ENCODE assay signal across 9 cellular contexts in the genomic region with DNA sequence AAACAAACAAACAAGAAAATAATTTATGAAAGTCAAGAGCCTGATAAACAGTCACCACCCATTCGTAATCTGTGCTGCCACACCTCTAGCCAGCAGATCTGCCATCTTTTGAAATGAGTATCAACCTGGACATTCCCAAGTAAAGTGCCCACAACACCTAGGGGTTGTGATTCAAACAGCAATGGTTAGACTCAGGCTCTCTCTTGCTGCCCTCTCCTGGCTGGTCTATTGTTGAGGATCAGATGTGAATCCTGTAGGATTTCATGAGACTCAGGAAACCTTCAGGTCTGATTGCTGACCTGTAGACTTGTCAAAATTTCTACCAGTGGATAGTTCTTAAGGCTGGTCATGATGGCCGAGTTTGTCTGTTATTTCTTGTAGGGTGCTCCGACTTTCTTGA. TPM values are rescaled to one million over a fixed set of nuclear protein-coding genes. Genes with fewer than 3 reads are reported as not detected.
DNase-seq lines count a peak whose midpoint lies in the region; ATAC-seq, FAIRE-seq and TF ChIP-seq lines count a peak whose summit lies in the region.
"Had no signal": no experiment of that assay in that cellular context is flagged by ENCODE, and none has a peak within 500 bp of the region (broad histone marks: within the 10 kb centered on the region; RNA-seq: fewer than 3 reads in every experiment).

No MANE protein-coding gene starts in this region.

- in situ Hi-C loops in K562 (cut with MboI): no loop called here

- no peaks in the 10 kb centered on the region for H4K20me1 ChIP-seq in K562 (replicated peaks; ENCODE audit: control insufficient read depth, insufficient read depth, low read length)

- DNase-seq in Calu3 (peak; percentile 44), HTR-8/SVneo (ENCODE audit: insufficient read length, low spot score) (peak; percentile 60), K562 (ENCODE audit: extremely low read depth in 1 of 4, low spot score in 3 of 4) (peak in 3 of 4 experiments; percentile 13 to 25 (median 24)), midbrain (lab: John Stamatoyannopoulos, UW) (peak; percentile 38), kidney glomerular epithelial cell (lab: John Stamatoyannopoulos, UW) (no peak)
- DNase-seq in activated T-cell treated with anti-CD3 and anti-CD28 coated beads, Interleukin-2, amount 50 U/mL, for 48 hours: no peak

- no peaks in the 10 kb centered on the region for H3K4me1 Mint-ChIP-seq in Calu3 (ENCODE audit: low read depth, unreplicated experiment)

- H3K36me3 ChIP-seq in K562 (ENCODE audit: control insufficient read depth, insufficient read depth, low read length): peaks cover 18% of the 10 kb centered on the region; the same call in 2 of the 3 replicates

- H3K27ac ChIP-seq in K562 (ENCODE audit: extremely low read depth, low read depth, low read length): no peak overlapping the region
- H3K27ac ChIP-seq: SJSA1 had no signal

- CTCF ChIA-PET in Calu3 (lab: Charles Lee): no interaction called here
- CTCF ChIA-PET in K562 (lab: Yijun Ruan, JAX; ENCODE audit: low intra/inter-chr PET ratio): no interaction called here

- H3K27ac Mint-ChIP-seq in Calu3 (ENCODE audit: unreplicated experiment): no peak overlapping the region

- FAIRE-seq in HTR-8/SVneo (lab: Jason Lieb, UNC) (no peak), K562 (lab: Jason Lieb, UNC) (peak; percentile 85)

- no peaks in the 10 kb centered on the region for H3K36me3 Mint-ChIP-seq in Calu3 (ENCODE audit: insufficient read depth, unreplicated experiment)

- no peaks in the 10 kb centered on the region for H3K27me3 Mint-ChIP-seq in Calu3 (ENCODE audit: unreplicated experiment)

- no peak for TF ChIP-seq EP300 in K562 (IDR thresholded peaks at IDR 0.05; ENCODE audit: low read length)

- H3K9me1 ChIP-seq in K562 (ENCODE audit: control insufficient read depth, insufficient read depth, low read length): no peaks in the 10 kb centered on the region

- TF ChIP-seq POLR2A in K562 (conservative IDR thresholded peaks at IDR 0.05): no peak

- no peaks in the 10 kb centered on the region for H3K79me2 ChIP-seq in K562 (ENCODE audit: control insufficient read depth, insufficient read depth, low read length)

- H3K27me3 ChIP-seq in K562 (ENCODE audit: control insufficient read depth in 2 of 2, insufficient read depth in 2 of 2, low read length in 2 of 2): no peaks in the 10 kb centered on the region
- H3K27me3 ChIP-seq: SJSA1 had no signal

- no peaks in the 10 kb centered on the region for H3K9me3 Mint-ChIP-seq in Calu3 (ENCODE audit: low read depth, unreplicated experiment)

- BruUV-seq in Calu3 (replicated peaks; lab: Mats Ljungman, UMichigan) (no TSS peak), K562 (replicated peaks; lab: Mats Ljungman, UMichigan) (no TSS peak)

- peaks cover 0 to 20% of the 10 kb centered on the region in 2 experiments; a peak in 3 of 5 replicates for H3K4me1 ChIP-seq in K562 (replicated peaks in 1 of 2; ENCODE audit: control insufficient read depth in 2 of 2, insufficient read depth in 2 of 2, low read length in 2 of 2)

- no peak overlapping the region for H3K4me2 ChIP-seq in K562 (ENCODE audit: insufficient read depth, low read length)

- TF ChIP-seq CTCF in Calu3 (IDR thresholded peaks at IDR 0.05; ENCODE audit: unreplicated experiment) (no peak), K562 (IDR thresholded peaks at IDR 0.05 in 2 of 3, conservative IDR thresholded peaks at IDR 0.05 in 1 of 3; ENCODE audit: insufficient read depth in 2 of 3, low read depth in 1 of 3, low read length in 3 of 3) (peak; percentile 19 to 67 (median 64); a peak in 4 of 6 replicates)

- POLR2A ChIA-PET in K562 (lab: Yijun Ruan, JAX): no interaction called here

- 75% methylated on average over 3 of the region's 3 CpGs for WGBS in K562 (ENCODE audit: insufficient coverage, low coverage, missing lambda C conversion rate)

- peak; percentile 67; the same call in 2 of the 3 replicates for ATAC-seq in K562
- no peak for ATAC-seq in GM21717 (IDR thresholded peaks at IDR 0.05; ENCODE audit: unreplicated experiment)
- ATAC-seq in GM18858 (IDR thresholded peaks at IDR 0.05; ENCODE audit: unreplicated experiment): no peak

- intact Hi-C loops in Calu3 (cut with micrococcal nuclease; ENCODE audit: unreplicated experiment) (loop anchor here (1.0 kb wide), 1 partner anchor 237 kb away; no protein-coding TSS in a partner anchor), K562 (cut with micrococcal nuclease) (loop anchor here (10.0 kb wide), 1 partner anchor 236 kb away; no protein-coding TSS in a partner anchor)

- peak in 1 of 2 experiments; percentile 60; a peak in 3 of 4 replicates for TF ChIP-seq RAD21 in K562 (CRISPR knock-in tag; conservative IDR thresholded peaks at IDR 0.05 in 1 of 2, IDR thresholded peaks at IDR 0.05 in 1 of 2)

- H3K9ac ChIP-seq in K562 (ENCODE audit: insufficient read depth in 1 of 2, low read depth in 2 of 2, low read length in 2 of 2): no peak overlapping the region

- H3K9me3 ChIP-seq in K562 (replicated peaks; ENCODE audit: control insufficient read depth, insufficient read depth, low read depth, low read length): no peaks in the 10 kb centered on the region
- H3K9me3 ChIP-seq: SJSA1 had no signal

- H3K4me3 Mint-ChIP-seq in Calu3 (ENCODE audit: low read depth, unreplicated experiment): no peak overlapping the region

- H2AFZ ChIP-seq in K562 (ENCODE audit: low read depth, low read length): no peak overlapping the region

- no peak overlapping the region for H3K4me3 ChIP-seq in K562
- H3K4me3 ChIP-seq: SJSA1 had no signal

TF ChIP-seq in K562, 482 proteins besides CTCF, POLR2A, EP300 and RAD21 (continues in another document):
- TF ChIP-seq ELF4 (CRISPR knock-in tag; IDR thresholded peaks at IDR 0.05): no peak
- no peak for TF ChIP-seq RBBP5 (IDR thresholded peaks at IDR 0.05; ENCODE audit: borderline replicate concordance, insufficient read depth, low read length, poor library complexity, severe bottlenecking)
- no peak for TF ChIP-seq YBX1 (IDR thresholded peaks at IDR 0.05)
- no peak for TF ChIP-seq NCOA2 (IDR thresholded peaks at IDR 0.05; ENCODE audit: partially characterized antibody in 2 of 2)
- TF ChIP-seq KDM1A (IDR thresholded peaks at IDR 0.05): no peak
- TF ChIP-seq, protein P1, sequence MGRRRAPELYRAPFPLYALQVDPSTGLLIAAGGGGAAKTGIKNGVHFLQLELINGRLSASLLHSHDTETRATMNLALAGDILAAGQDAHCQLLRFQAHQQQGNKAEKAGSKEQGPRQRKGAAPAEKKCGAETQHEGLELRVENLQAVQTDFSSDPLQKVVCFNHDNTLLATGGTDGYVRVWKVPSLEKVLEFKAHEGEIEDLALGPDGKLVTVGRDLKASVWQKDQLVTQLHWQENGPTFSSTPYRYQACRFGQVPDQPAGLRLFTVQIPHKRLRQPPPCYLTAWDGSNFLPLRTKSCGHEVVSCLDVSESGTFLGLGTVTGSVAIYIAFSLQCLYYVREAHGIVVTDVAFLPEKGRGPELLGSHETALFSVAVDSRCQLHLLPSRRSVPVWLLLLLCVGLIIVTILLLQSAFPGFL (CRISPR knock-in tag; IDR thresholded peaks at IDR 0.05): no peak
- TF ChIP-seq HMG20A (CRISPR knock-in tag; conservative IDR thresholded peaks at IDR 0.05): no peak
- no peak for TF ChIP-seq ERF (CRISPR knock-in tag; IDR thresholded peaks at IDR 0.05)
- TF ChIP-seq REST (CRISPR knock-in tag; IDR thresholded peaks at IDR 0.05; ENCODE audit: low read depth): no peak
- TF ChIP-seq CXXC5 (CRISPR knock-in tag; IDR thresholded peaks at IDR 0.05): no peak
- TF ChIP-seq ZNF24 (IDR thresholded peaks at IDR 0.05): no peak

RNA-seq across cellular contexts. Expression of gene DGLUCY, which starts 26.8 kb away (rescaled TPM):
- 69.3 and 78.5 TPM in 2 replicates for total RNA-seq in Calu3 (2022)
- total RNA-seq in K562 (2011; cell fraction: chromatin; rRNA removed; ENCODE audit: low replicate concordance): 124 and 216 TPM in 2 replicates
- 84.2 and 90.7 TPM in 2 replicates for total RNA-seq in K562 (2011; cell fraction: nucleolus; rRNA removed)
- total RNA-seq in K562 (2011; cell fraction: nucleoplasm; rRNA removed): 89.5 and 97.5 TPM in 2 replicates
- 22.0 and 26.3 TPM in 2 replicates for total RNA-seq in K562 (2014; rRNA removed)
- total RNA-seq in K562 (2014; rRNA removed; fragmentation: Illumina TruSeq; extraction: Trizol): 20.3 and 20.8 TPM in 2 replicates
- total RNA-seq in K562 (2015; rRNA removed; fragmentation: Illumina TruSeq; extraction: Trizol): 23.7 and 27.1 TPM in 2 replicates
- total RNA-seq in K562 (2021): 22.7 and 24.8 TPM in 2 replicates
- polyA plus RNA-seq in K562 (2011; rRNA removed): 21.0 and 26.1 TPM in 2 replicates
- 17.5 and 21.4 TPM in 2 replicates for polyA plus RNA-seq in K562 (2011; cell fraction: cytosol; rRNA removed)
- 87.1 and 102 TPM in 2 replicates for polyA plus RNA-seq in K562 (2011; cell fraction: nucleus; rRNA removed)
- 20.8 and 28.9 TPM in 2 replicates for polyA plus RNA-seq in K562 (2012)
- polyA plus RNA-seq in K562 (2014; fragmentation: Illumina TruSeq; extraction: Trizol): 28.4 and 33.4 TPM in 2 replicates
- polyA plus RNA-seq in K562 (2014; fragmentation: Nextera tagmentation; extraction: Ambion mirVana): 10 to 100 TPM in 1 of 2 experiments, 1 to 10 TPM in 1; 9.9 to 14.1 TPM
- polyA plus RNA-seq in K562 (2014; rRNA removed): 19.9 and 20.6 TPM in 2 replicates
- 36.9 and 45.4 TPM in 2 replicates for polyA minus RNA-seq in K562 (2011; rRNA and poly(A)+ RNA removed)
- polyA minus RNA-seq in K562 (2011; cell fraction: cytosol; rRNA and poly(A)+ RNA removed): 13.7 and 15.5 TPM in 2 replicates
- 40.1 and 53.6 TPM in 2 replicates for polyA minus RNA-seq in K562 (2011; cell fraction: nucleus; rRNA and poly(A)+ RNA removed)

Comparison
In these comparisons a context has a peak if more than half of its experiments do, and no peak if none do; other contexts are left out.
1. DNase-seq: peak in Calu3 (single experiment), HTR-8/SVneo (single experiment), K562 (3 of 4) and midbrain (single experiment); none in activated T-cell treated with anti-CD3 and anti-CD28 coated beads, Interleukin-2, amount 50 U/mL, for 48 hours (0 of 2) and kidney glomerular epithelial cell (single experiment).